1 cellular context compared by ENCODE assay signal in the genomic region with DNA sequence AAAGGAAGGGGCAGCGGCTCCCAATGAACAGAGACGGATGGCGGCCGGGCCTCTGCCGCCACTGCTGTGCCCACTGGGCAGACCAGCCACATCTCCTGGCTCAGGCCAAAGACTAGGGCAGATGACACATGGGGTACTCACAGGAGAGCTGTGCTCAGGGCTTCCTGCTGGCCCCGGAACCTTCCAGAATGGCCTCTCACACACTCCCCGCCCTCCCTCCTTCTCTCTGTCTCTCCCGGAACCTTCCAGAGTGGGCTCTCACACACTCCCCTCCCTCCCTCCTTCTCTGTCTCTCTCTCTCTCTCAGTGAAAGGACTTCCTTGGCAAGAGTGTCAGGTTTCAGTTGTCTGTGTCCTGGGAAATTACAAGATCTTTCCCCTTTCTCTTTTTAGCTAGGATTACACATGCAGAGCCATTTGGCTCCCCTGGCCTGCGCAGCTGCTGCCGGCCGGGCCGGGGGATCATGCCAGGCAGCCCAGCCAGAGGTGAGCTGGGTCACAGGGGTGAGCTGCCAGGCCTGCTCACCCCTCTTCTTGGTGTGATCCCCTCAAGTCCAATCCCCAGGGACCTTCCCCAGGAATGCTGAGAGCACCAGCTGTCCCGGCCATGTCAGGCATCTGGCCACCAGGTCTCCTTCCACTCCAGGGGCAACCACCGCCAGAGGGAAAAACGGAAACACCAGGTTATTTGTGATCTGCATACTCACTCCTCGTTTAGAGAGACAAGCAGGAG.
TF ChIP-seq lines count a peak whose summit lies in the region.

No MANE protein-coding gene starts in this region.

TF ChIP-seq in WTC11, 78 proteins besides CTCF, POLR2A, EP300 and RAD21 (continued from another document):
- peak; percentile 58; the same call in 1 of the 2 replicates for TF ChIP-seq NFE2L1 (CRISPR knock-in tag; IDR thresholded peaks at IDR 0.05)
- TF ChIP-seq, protein P1, sequence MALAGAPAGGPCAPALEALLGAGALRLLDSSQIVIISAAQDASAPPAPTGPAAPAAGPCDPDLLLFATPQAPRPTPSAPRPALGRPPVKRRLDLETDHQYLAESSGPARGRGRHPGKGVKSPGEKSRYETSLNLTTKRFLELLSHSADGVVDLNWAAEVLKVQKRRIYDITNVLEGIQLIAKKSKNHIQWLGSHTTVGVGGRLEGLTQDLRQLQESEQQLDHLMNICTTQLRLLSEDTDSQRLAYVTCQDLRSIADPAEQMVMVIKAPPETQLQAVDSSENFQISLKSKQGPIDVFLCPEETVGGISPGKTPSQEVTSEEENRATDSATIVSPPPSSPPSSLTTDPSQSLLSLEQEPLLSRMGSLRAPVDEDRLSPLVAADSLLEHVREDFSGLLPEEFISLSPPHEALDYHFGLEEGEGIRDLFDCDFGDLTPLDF (CRISPR knock-in tag; IDR thresholded peaks at IDR 0.05) = no peak
- TF ChIP-seq, protein P2, sequence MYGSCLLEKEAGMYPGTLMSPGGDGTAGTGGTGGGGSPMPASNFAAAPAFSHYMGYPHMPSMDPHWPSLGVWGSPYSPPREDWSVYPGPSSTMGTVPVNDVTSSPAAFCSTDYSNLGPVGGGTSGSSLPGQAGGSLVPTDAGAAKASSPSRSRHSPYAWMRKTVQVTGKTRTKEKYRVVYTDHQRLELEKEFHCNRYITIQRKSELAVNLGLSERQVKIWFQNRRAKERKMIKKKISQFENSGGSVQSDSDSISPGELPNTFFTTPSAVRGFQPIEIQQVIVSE (CRISPR knock-in tag; IDR thresholded peaks at IDR 0.05; ENCODE audit: borderline replicate concordance) = no peak
- no peak for TF ChIP-seq ZNF416 (CRISPR knock-in tag; IDR thresholded peaks at IDR 0.05)
- TF ChIP-seq, protein P3, sequence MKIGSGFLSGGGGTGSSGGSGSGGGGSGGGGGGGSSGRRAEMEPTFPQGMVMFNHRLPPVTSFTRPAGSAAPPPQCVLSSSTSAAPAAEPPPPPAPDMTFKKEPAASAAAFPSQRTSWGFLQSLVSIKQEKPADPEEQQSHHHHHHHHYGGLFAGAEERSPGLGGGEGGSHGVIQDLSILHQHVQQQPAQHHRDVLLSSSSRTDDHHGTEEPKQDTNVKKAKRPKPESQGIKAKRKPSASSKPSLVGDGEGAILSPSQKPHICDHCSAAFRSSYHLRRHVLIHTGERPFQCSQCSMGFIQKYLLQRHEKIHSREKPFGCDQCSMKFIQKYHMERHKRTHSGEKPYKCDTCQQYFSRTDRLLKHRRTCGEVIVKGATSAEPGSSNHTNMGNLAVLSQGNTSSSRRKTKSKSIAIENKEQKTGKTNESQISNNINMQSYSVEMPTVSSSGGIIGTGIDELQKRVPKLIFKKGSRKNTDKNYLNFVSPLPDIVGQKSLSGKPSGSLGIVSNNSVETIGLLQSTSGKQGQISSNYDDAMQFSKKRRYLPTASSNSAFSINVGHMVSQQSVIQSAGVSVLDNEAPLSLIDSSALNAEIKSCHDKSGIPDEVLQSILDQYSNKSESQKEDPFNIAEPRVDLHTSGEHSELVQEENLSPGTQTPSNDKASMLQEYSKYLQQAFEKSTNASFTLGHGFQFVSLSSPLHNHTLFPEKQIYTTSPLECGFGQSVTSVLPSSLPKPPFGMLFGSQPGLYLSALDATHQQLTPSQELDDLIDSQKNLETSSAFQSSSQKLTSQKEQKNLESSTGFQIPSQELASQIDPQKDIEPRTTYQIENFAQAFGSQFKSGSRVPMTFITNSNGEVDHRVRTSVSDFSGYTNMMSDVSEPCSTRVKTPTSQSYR (CRISPR knock-in tag; IDR thresholded peaks at IDR 0.05) = no peak
- TF ChIP-seq NR2C2 (CRISPR knock-in tag; IDR thresholded peaks at IDR 0.05) = no peak
- no peak for TF ChIP-seq IRF2 (CRISPR knock-in tag; IDR thresholded peaks at IDR 0.05; ENCODE audit: borderline replicate concordance, low read depth)
- TF ChIP-seq, protein P4, sequence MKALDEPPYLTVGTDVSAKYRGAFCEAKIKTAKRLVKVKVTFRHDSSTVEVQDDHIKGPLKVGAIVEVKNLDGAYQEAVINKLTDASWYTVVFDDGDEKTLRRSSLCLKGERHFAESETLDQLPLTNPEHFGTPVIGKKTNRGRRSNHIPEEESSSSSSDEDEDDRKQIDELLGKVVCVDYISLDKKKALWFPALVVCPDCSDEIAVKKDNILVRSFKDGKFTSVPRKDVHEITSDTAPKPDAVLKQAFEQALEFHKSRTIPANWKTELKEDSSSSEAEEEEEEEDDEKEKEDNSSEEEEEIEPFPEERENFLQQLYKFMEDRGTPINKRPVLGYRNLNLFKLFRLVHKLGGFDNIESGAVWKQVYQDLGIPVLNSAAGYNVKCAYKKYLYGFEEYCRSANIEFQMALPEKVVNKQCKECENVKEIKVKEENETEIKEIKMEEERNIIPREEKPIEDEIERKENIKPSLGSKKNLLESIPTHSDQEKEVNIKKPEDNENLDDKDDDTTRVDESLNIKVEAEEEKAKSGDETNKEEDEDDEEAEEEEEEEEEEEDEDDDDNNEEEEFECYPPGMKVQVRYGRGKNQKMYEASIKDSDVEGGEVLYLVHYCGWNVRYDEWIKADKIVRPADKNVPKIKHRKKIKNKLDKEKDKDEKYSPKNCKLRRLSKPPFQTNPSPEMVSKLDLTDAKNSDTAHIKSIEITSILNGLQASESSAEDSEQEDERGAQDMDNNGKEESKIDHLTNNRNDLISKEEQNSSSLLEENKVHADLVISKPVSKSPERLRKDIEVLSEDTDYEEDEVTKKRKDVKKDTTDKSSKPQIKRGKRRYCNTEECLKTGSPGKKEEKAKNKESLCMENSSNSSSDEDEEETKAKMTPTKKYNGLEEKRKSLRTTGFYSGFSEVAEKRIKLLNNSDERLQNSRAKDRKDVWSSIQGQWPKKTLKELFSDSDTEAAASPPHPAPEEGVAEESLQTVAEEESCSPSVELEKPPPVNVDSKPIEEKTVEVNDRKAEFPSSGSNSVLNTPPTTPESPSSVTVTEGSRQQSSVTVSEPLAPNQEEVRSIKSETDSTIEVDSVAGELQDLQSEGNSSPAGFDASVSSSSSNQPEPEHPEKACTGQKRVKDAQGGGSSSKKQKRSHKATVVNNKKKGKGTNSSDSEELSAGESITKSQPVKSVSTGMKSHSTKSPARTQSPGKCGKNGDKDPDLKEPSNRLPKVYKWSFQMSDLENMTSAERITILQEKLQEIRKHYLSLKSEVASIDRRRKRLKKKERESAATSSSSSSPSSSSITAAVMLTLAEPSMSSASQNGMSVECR (CRISPR knock-in tag; IDR thresholded peaks at IDR 0.05; ENCODE audit: borderline replicate concordance) = no peak; the same call in 1 of the 2 replicates
- peak; percentile 85 for TF ChIP-seq ZNF423 (CRISPR knock-in tag; IDR thresholded peaks at IDR 0.05)
- TF ChIP-seq TEAD4 (CRISPR knock-in tag; IDR thresholded peaks at IDR 0.05) = no peak
